Comparison of ENCODE assay signal across 11 cellular contexts in the genomic region with DNA sequence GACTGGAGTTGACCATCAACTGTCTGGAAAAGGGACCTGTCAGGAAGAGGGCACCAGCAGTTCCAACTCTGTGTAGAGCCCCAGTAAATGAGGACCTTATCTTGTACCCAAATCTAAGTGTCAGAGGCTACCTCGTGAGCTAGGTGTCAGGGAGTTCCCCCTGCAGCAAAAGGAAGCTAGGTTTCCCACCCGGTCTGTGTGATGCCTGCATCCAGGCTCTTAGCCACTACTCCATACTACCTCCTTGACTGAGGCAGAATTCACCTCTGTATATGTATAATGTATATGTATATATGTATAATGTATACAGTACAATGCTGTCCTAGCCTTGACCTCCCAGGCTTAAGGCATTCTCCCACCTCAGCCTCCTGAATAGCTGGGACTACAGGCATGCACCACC. TPM values are rescaled to one million over a fixed set of nuclear protein-coding genes. Genes with fewer than 3 reads are reported as not detected.
DNase-seq lines count a peak whose midpoint lies in the region; ATAC-seq and TF ChIP-seq lines count a peak whose summit lies in the region.
"Had no signal": no experiment of that assay in that cellular context is flagged by ENCODE, and none has a peak within 500 bp of the region (broad histone marks: within the 10 kb centered on the region; RNA-seq: fewer than 3 reads in every experiment).

No MANE protein-coding gene starts in this region.

- no peak overlapping the region for H4K91ac ChIP-seq in mesenchymal stem cell (ENCODE audit: low read length)

- H2BK12ac ChIP-seq in mesenchymal stem cell (ENCODE audit: low read length in 2 of 2): no peak overlapping the region

- no peak for TF ChIP-seq EP300 in upper lobe of left lung (IDR thresholded peaks at IDR 0.05)

- peak in 2 of 8 donors; percentile 11 to 15 for ATAC-seq in heart right ventricle
- ATAC-seq in upper lobe of left lung (ENCODE audit: low FRiP score in 2 of 2): no peak
- ATAC-seq in GM19351 (IDR thresholded peaks at IDR 0.05; ENCODE audit: unreplicated experiment): no peak

- peak overlapping the region; percentile 37 for H3K4me3 Mint-ChIP-seq in activated naive CD8-positive, alpha-beta T cell treated with anti-CD3 and anti-CD28 coated beads for 36 hours

- H3K79me1 ChIP-seq in mesenchymal stem cell (replicated peaks; ENCODE audit: low read length, poor library complexity, severe bottlenecking): no peaks in the 10 kb centered on the region

- H2BK15ac ChIP-seq in mesenchymal stem cell (ENCODE audit: low read depth, poor library complexity, severe bottlenecking): no peak overlapping the region

- no peak for TF ChIP-seq POLR2A in upper lobe of left lung (IDR thresholded peaks at IDR 0.05)

- no peaks in the 10 kb centered on the region for H3K27me3 ChIP-seq in heart right ventricle
- peaks cover 0 to 12% of the 10 kb centered on the region in 2 experiments for H3K27me3 ChIP-seq in mesenchymal stem cell (ENCODE audit: control insufficient read depth in 1 of 2, insufficient read depth in 1 of 2, low read length in 2 of 2)
- H3K27me3 ChIP-seq in upper lobe of left lung: no peaks in the 10 kb centered on the region

- no peaks in the 10 kb centered on the region for H3K36me3 ChIP-seq in heart right ventricle
- H3K36me3 ChIP-seq in mesenchymal stem cell (ENCODE audit: control insufficient read depth in 1 of 2, insufficient read depth in 2 of 2, low read depth in 1 of 2, low read length in 2 of 2): no peaks in the 10 kb centered on the region
- H3K36me3 ChIP-seq in upper lobe of left lung: no peaks in the 10 kb centered on the region

- no peak overlapping the region for H2BK120ac ChIP-seq in mesenchymal stem cell (ENCODE audit: low read depth, low read length)

- no peaks in the 10 kb centered on the region for H3K36me3 Mint-ChIP-seq in activated naive CD8-positive, alpha-beta T cell treated with anti-CD3 and anti-CD28 coated beads for 36 hours
- H3K36me3 Mint-ChIP-seq: CD14-positive monocyte had no signal

- TF ChIP-seq CTCF in heart right ventricle (IDR thresholded peaks at IDR 0.05) (no peak), upper lobe of left lung (IDR thresholded peaks at IDR 0.05) (no peak)

- H3K4me1 Mint-ChIP-seq in activated naive CD8-positive, alpha-beta T cell treated with anti-CD3 and anti-CD28 coated beads for 36 hours: peaks cover 3% of the 10 kb centered on the region

- H3K23ac ChIP-seq in mesenchymal stem cell (ENCODE audit: low read length in 2 of 2): no peak overlapping the region

- no peaks in the 10 kb centered on the region for H3K9me3 Mint-ChIP-seq in activated naive CD8-positive, alpha-beta T cell treated with anti-CD3 and anti-CD28 coated beads for 36 hours
- H3K9me3 Mint-ChIP-seq: CD14-positive monocyte had no signal

- no peak overlapping the region for H3K18ac ChIP-seq in mesenchymal stem cell (ENCODE audit: low read depth in 1 of 2, low read length in 2 of 2)

- H3K4me1 ChIP-seq in heart right ventricle: peaks cover 0 to 11% (median 7%) of the 10 kb centered on the region in 9 donors
- H3K4me1 ChIP-seq in mesenchymal stem cell (ENCODE audit: control insufficient read depth, insufficient read depth, low read depth, low read length): peaks cover 8% of the 10 kb centered on the region
- H3K4me1 ChIP-seq in upper lobe of left lung: peaks cover 0 to 7% (median 6%) of the 10 kb centered on the region in 4 donors

- no peak overlapping the region for H3K14ac ChIP-seq in mesenchymal stem cell (ENCODE audit: low read length in 2 of 2)

- no peak overlapping the region for H3K4ac ChIP-seq in mesenchymal stem cell (ENCODE audit: low read depth in 1 of 2, low read length in 2 of 2)

- no peak overlapping the region for H2AFZ ChIP-seq in mesenchymal stem cell (ENCODE audit: low read depth, low read length)

- no peak overlapping the region for H4K8ac ChIP-seq in mesenchymal stem cell (ENCODE audit: low read length)

- no peak for DNase-seq in heart right ventricle
- DNase-seq in cardiac septum (ENCODE audit: low spot score): no peak
- no peak for DNase-seq in activated naive CD8-positive, alpha-beta T cell treated with anti-CD3 and anti-CD28 coated beads for 36 hours
- DNase-seq in mesenchymal stem cell: no peak
- DNase-seq in upper lobe of left lung: no peak
- DNase-seq in UCSD-AML1 (lab: John Stamatoyannopoulos, UW; ENCODE audit: unreplicated experiment): no peak
- no peak for DNase-seq in NCI-H1930 (lab: John Stamatoyannopoulos, UW)
- DNase-seq: cortex of kidney, GOT3 had no signal

- no peak overlapping the region for H3K27ac ChIP-seq in heart right ventricle
- no peak overlapping the region for H3K27ac ChIP-seq in mesenchymal stem cell (ENCODE audit: low read length, poor library complexity, severe bottlenecking)
- H3K27ac ChIP-seq in upper lobe of left lung: no peak overlapping the region

- H3K4me3 ChIP-seq in heart right ventricle (peak overlapping the region in 8 of 10 donors; percentile 26 to 55 (median 39)), mesenchymal stem cell (ENCODE audit: insufficient read depth in 1 of 2, low read depth in 1 of 2, low read length in 2 of 2) (peak overlapping the region in 1 of 2 experiments; percentile 58), upper lobe of left lung (peak overlapping the region in 3 of 4 donors; percentile 9 to 40 (median 29))

- H3K9me3 ChIP-seq in heart right ventricle (no peaks in the 10 kb centered on the region), mesenchymal stem cell (ENCODE audit: control insufficient read depth, low read length) (no peaks in the 10 kb centered on the region), upper lobe of left lung (no peaks in the 10 kb centered on the region)

- peak overlapping the region; percentile 32 for H3K9ac ChIP-seq in mesenchymal stem cell (ENCODE audit: low read length)

- H2AK5ac ChIP-seq in mesenchymal stem cell (ENCODE audit: low read length, severe bottlenecking): no peak overlapping the region

- H3K4me2 ChIP-seq in mesenchymal stem cell (ENCODE audit: low read length, poor library complexity, severe bottlenecking): no peak overlapping the region

- H3K27ac Mint-ChIP-seq in activated naive CD8-positive, alpha-beta T cell treated with anti-CD3 and anti-CD28 coated beads for 36 hours: no peak overlapping the region
- H3K27ac Mint-ChIP-seq: CD14-positive monocyte had no signal

- H3K27me3 Mint-ChIP-seq in activated naive CD8-positive, alpha-beta T cell treated with anti-CD3 and anti-CD28 coated beads for 36 hours: peaks cover 15% of the 10 kb centered on the region

- H2BK5ac ChIP-seq in mesenchymal stem cell (ENCODE audit: low read depth, low read length, poor library complexity, severe bottlenecking): no peak overlapping the region

- 48 to 72% methylated on average over 2 of the region's 2 CpGs for WGBS in heart right ventricle, 2 donors
- no CpG with 5 or more reads among the region's 2 CpGs for WGBS in mesenchymal stem cell
- 37 to 49% methylated on average over 2 of the region's 2 CpGs for WGBS in upper lobe of left lung, 2 donors

- intact Hi-C loops in heart right ventricle (cut with DNase I) (loop anchor here (1.0 to 10.0 kb wide), 8 partner anchors 83 to 207 kb away; no protein-coding TSS in a partner anchor), cardiac septum (cut with DNase I) (loop anchor here (1.0 to 2.0 kb wide), 2 partner anchors 86 to 207 kb away; no protein-coding TSS in a partner anchor)

RNA-seq across cellular contexts. Expression of a gene that starts 15.5 kb away (rescaled TPM):
- 10 to 100 TPM; 26.3 to 40.1 (median 32.2) TPM for total RNA-seq in heart right ventricle
- 1 to 10 TPM; 6.4 to 7.7 TPM for polyA plus RNA-seq in heart right ventricle
- 46.5 TPM for total RNA-seq in cardiac septum
- total RNA-seq in activated naive CD8-positive, alpha-beta T cell treated with anti-CD3 and anti-CD28 coated beads for 36 hours: 10 to 100 TPM; 18.4 to 20.1 TPM
- 39.1 TPM for polyA plus RNA-seq in mesenchymal stem cell (2013, experiment 1 of 2)
- polyA plus RNA-seq in mesenchymal stem cell (2013, experiment 2 of 2): 38.8 TPM
- 10 to 100 TPM; 12.6 to 33.0 (median 21.2) TPM for total RNA-seq in upper lobe of left lung

RNA-seq across cellular contexts. Expression of a gene that starts 33.1 kb away (rescaled TPM):
- total RNA-seq in heart right ventricle: not detected
- under 1 TPM; 0.01 to 0.07 TPM for polyA plus RNA-seq in heart right ventricle
- total RNA-seq in cardiac septum: not detected
- total RNA-seq in activated naive CD8-positive, alpha-beta T cell treated with anti-CD3 and anti-CD28 coated beads for 36 hours: not detected
- polyA plus RNA-seq in mesenchymal stem cell (2013, experiment 1 of 2): 0.17 TPM
- polyA plus RNA-seq in mesenchymal stem cell (2013, experiment 2 of 2): 0.16 TPM
- under 1 TPM in 3 of 6 donors, not detected in 3; 0.20 to 0.51 (median 0.46) TPM for total RNA-seq in upper lobe of left lung
- polyA plus RNA-seq: CD14-positive monocyte had no signal
